ENCODE assay signal across 9 cellular contexts in the genomic region with DNA sequence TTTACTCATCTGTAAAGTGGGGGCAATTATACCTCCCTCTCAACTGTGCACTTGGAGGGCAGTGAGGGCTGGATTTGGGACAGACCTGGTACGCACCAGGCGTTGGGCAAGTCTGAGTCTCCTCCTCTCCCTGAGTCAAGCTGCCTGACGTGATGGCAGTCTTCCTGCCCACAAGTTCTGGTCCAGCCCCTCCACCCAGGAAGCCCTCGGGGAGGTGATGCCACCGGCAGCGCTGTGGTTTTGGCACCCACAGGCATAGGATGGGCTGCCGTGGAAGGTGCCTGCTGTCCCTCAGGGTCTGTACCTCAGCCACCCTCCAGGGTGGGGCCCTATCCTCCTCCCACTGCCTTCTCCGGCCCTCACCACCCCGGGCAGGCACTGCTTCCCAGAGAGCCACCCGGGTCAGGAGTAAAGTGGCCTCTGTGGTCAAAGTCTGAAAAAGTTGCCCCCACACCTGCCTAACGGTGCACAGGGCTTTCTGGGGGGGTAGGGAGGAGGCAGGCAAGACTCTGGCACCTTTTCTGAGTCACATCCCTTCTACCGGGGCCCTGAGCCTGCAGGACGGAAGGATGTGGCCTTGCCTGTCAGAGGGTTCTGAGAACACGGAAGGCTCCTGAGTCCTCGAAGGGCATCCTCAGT. TPM values are rescaled to one million over a fixed set of nuclear protein-coding genes. Genes with fewer than 3 reads are reported as not detected.
DNase-seq lines count a peak whose midpoint lies in the region; ATAC-seq lines count a peak whose summit lies in the region.
"Had no signal": no experiment of that assay in that cellular context is flagged by ENCODE, and none has a peak within 500 bp of the region (broad histone marks: within the 10 kb centered on the region; RNA-seq: fewer than 3 reads in every experiment).

No MANE protein-coding gene starts in this region.

- DNase-seq in H4 (ENCODE audit: low spot score) (peak; percentile 72), cortex of kidney (lab: John Stamatoyannopoulos, UW) (no peak), DMS53 treated with DMSO at 0.1 percent for 48 hours (lab: John Stamatoyannopoulos, UW; ENCODE audit: unreplicated experiment) (no peak), AG20443 (ENCODE audit: low spot score) (no peak)
- DNase-seq in activated CD4-positive, alpha-beta T cell treated with anti-CD3 and anti-CD28 coated beads, Interleukin-2, amount 50 U/mL, for 1 hour, result peak; percentile 80
- peak; percentile 81 for DNase-seq in effector CD4-positive, alpha-beta T cell
- peak; percentile 61 for DNase-seq in stimulated activated CD8-positive, alpha-beta memory T cell treated with anti-CD3 and anti-CD28 coated beads, Interleukin-12 subunit alpha, Interleukin-12 subunit beta, amount 100 ng/mL, for 24 hours (ENCODE audit: extremely low read depth)
- DNase-seq: amygdala had no signal

- no peak for ATAC-seq in HG03439 (IDR thresholded peaks at IDR 0.05; ENCODE audit: unreplicated experiment)

RNA-seq across cellular contexts. Expression of a gene that starts 6.5 kb away (rescaled TPM):
- total RNA-seq in H4 (2014; rRNA removed; shearing (Covaris generic)), result 1.4 and 2.6 TPM in 2 replicates

RNA-seq across cellular contexts. Expression of a gene that starts 13.5 kb away (rescaled TPM):
- total RNA-seq in H4 (2014; rRNA removed; shearing (Covaris generic)), result 23.6 and 31.9 TPM in 2 replicates

RNA-seq across cellular contexts. Expression of a gene that starts 49.9 kb away (rescaled TPM):
- total RNA-seq in H4 (2014; rRNA removed; shearing (Covaris generic)), result 1.7 and 9.2 TPM in 2 replicates

Comparison
In these comparisons a context has a peak if more than half of its experiments do, and no peak if none do; other contexts are left out.
1. DNase-seq: peak in H4 (single experiment), activated CD4-positive, alpha-beta T cell treated with anti-CD3 and anti-CD28 coated beads, Interleukin-2, amount 50 U/mL, for 1 hour (single experiment), effector CD4-positive, alpha-beta T cell (single experiment) and stimulated activated CD8-positive, alpha-beta memory T cell treated with anti-CD3 and anti-CD28 coated beads, Interleukin-12 subunit alpha, Interleukin-12 subunit beta, amount 100 ng/mL, for 24 hours (single experiment); none in cortex of kidney (single experiment), DMS53 treated with DMSO at 0.1 percent for 48 hours (single experiment) and AG20443 (single experiment).